In genomic region chr11:128903248-128904041, GRCh38 we compare ENCODE assay signal across 10 cellular contexts. TPM values are rescaled to one million over a fixed set of nuclear protein-coding genes. Genes with fewer than 3 reads are reported as not detected.
DNase-seq lines count a peak whose midpoint lies in the region; ATAC-seq and TF ChIP-seq lines count a peak whose summit lies in the region.
"Had no signal": no experiment of that assay in that cellular context is flagged by ENCODE, and none has a peak within 500 bp of the region (broad histone marks: within the 10 kb centered on the region; RNA-seq: fewer than 3 reads in every experiment).

No MANE protein-coding gene starts in this region.

- no peaks in the 10 kb centered on the region for H3K9me3 Mint-ChIP-seq in HFFc6

- no peaks in the 10 kb centered on the region for H3K36me3 Mint-ChIP-seq in HFFc6 (ENCODE audit: low read depth)

- peaks cover 71% of the 10 kb centered on the region for H3K4me1 Mint-ChIP-seq in HFFc6 (ENCODE audit: low read depth)

- no peak for ATAC-seq in GM19463 (IDR thresholded peaks at IDR 0.05; ENCODE audit: unreplicated experiment)
- ATAC-seq in HG02973 (IDR thresholded peaks at IDR 0.05; ENCODE audit: unreplicated experiment), result no peak

- H3K27ac Mint-ChIP-seq in HFFc6, result no peak overlapping the region; the same call in 1 of the 2 replicates

- peaks cover 8% of the 10 kb centered on the region for H3K27me3 Mint-ChIP-seq in HFFc6 (ENCODE audit: insufficient read depth)

- H3K4me3 Mint-ChIP-seq in HFFc6, result peak overlapping the region; percentile 2; the same call in 1 of the 2 replicates

- peak overlapping the region; percentile 52 for H3K27ac ChIP-seq in temporal lobe (ENCODE audit: low read depth, low read length)
- H3K27ac ChIP-seq: HL-60 had no signal

- TF ChIP-seq CTCF in HFFc6 (IDR thresholded peaks at IDR 0.05), result no peak

- no peak for DNase-seq in HFFc6
- DNase-seq in astrocyte of the hippocampus (ENCODE audit: low read depth, low spot score), result peak; percentile 63
- peak; percentile 84 for DNase-seq in kidney tubule cell (ENCODE audit: low spot score)
- DNase-seq in hepatic stellate cell (ENCODE audit: low spot score), result no peak
- DNase-seq: activated CD4-positive, alpha-beta T cell treated with anti-CD3 and anti-CD28 coated beads for 48 hours had no signal

RNA-seq across cellular contexts. Expression of gene KCNJ5, which starts 12.3 kb away (rescaled TPM):
- not detected for total RNA-seq in HFFc6 (2021; fragmentation: NEBNext Ultra II Directional; extraction: Animal tissue kit (Norgen Biotek cat#: 25700))
- 0.49 TPM for total RNA-seq in temporal lobe

RNA-seq across cellular contexts. Expression of gene KCNJ1, which starts 36.3 kb away (rescaled TPM):
- total RNA-seq in HFFc6 (2021; fragmentation: NEBNext Ultra II Directional; extraction: Animal tissue kit (Norgen Biotek cat#: 25700)), result not detected
- total RNA-seq in temporal lobe, result not detected
- total RNA-seq: tibial nerve had no signal

RNA-seq across cellular contexts. Expression of gene TP53AIP1, which starts 39.2 kb away (rescaled TPM):
- total RNA-seq in HFFc6 (2021; fragmentation: NEBNext Ultra II Directional; extraction: Animal tissue kit (Norgen Biotek cat#: 25700)), result not detected
- 0.25 TPM for total RNA-seq in temporal lobe
- total RNA-seq: tibial nerve had no signal

Comparison
In these comparisons a context has a peak if more than half of its experiments do, and no peak if none do; other contexts are left out.
1. DNase-seq: peak in astrocyte of the hippocampus (single experiment) and kidney tubule cell (single experiment); none in HFFc6 (single experiment) and hepatic stellate cell (single experiment).